Comparison of ENCODE assay signal across 1 cellular context in genomic region chr5:141476132-141476909, GRCh38.
TF ChIP-seq lines count a peak whose summit lies in the region.

No MANE protein-coding gene starts in this region.

TF ChIP-seq in H1, 55 proteins besides CTCF, POLR2A, EP300 and RAD21:
- TF ChIP-seq SUZ12 (IDR thresholded peaks at IDR 0.05; ENCODE audit: low read length) (peak; percentile 71; the same call in 1 of the 2 replicates), FOSL1 (IDR thresholded peaks at IDR 0.05; ENCODE audit: insufficient read depth, low read depth, low read length) (no peak), KDM4A (IDR thresholded peaks at IDR 0.05; ENCODE audit: low read depth, low read length, severe bottlenecking) (peak; percentile 90), MAFK (IDR thresholded peaks at IDR 0.05; ENCODE audit: low read depth, low read length) (no peak), TCF12 (IDR thresholded peaks at IDR 0.05; ENCODE audit: low read depth, low read length) (no peak), GABPA (IDR thresholded peaks at IDR 0.05; ENCODE audit: borderline replicate concordance, insufficient read depth, low read length) (0 out of 2 replicates have a peak, but pooled peaks have one; percentile 32), ASH2L (IDR thresholded peaks at IDR 0.05; ENCODE audit: low read length) (peak; percentile 51), TAF1 (IDR thresholded peaks at IDR 0.05; ENCODE audit: low read depth, low read length) (no peak; the same call in 1 of the 2 replicates), JUN (IDR thresholded peaks at IDR 0.05; ENCODE audit: low read depth, low read length) (no peak), BACH1 (IDR thresholded peaks at IDR 0.05; ENCODE audit: low read length) (no peak), CEBPB (IDR thresholded peaks at IDR 0.05; ENCODE audit: low read depth, low read length) (no peak), SAP30 (IDR thresholded peaks at IDR 0.05; ENCODE audit: insufficient read depth, insufficient replicate concordance, low read length) (peak; percentile 46), CBX5 (IDR thresholded peaks at IDR 0.05; ENCODE audit: low read depth, low read length) (no peak), RBBP5 (IDR thresholded peaks at IDR 0.05; ENCODE audit: borderline replicate concordance, low read depth, low read length) (peak; percentile 76; the same call in 1 of the 2 replicates), EZH2 (IDR thresholded peaks at IDR 0.05; ENCODE audit: low read depth, low read length, severe bottlenecking) (peak; percentile 47)
- TF ChIP-seq, protein P1, sequence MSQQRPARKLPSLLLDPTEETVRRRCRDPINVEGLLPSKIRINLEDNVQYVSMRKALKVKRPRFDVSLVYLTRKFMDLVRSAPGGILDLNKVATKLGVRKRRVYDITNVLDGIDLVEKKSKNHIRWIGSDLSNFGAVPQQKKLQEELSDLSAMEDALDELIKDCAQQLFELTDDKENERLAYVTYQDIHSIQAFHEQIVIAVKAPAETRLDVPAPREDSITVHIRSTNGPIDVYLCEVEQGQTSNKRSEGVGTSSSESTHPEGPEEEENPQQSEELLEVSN (IDR thresholded peaks at IDR 0.05), result peak; percentile 11
- TF ChIP-seq, protein P2, sequence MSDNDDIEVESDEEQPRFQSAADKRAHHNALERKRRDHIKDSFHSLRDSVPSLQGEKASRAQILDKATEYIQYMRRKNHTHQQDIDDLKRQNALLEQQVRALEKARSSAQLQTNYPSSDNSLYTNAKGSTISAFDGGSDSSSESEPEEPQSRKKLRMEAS (IDR thresholded peaks at IDR 0.05), result peak; percentile 13; the same call in 1 of the 2 replicates
